8 cellular contexts compared by ENCODE assay signal in genomic region chr2:109127556-109127955, GRCh38. TPM values are rescaled to one million over a fixed set of nuclear protein-coding genes. Genes with fewer than 3 reads are reported as not detected.
DNase-seq lines count a peak whose midpoint lies in the region; ATAC-seq and TF ChIP-seq lines count a peak whose summit lies in the region.

No MANE protein-coding gene starts in this region.

- H3K9me3 ChIP-seq in left ventricle myocardium inferior (replicated peaks) (no peaks in the 10 kb centered on the region), tibial artery (no peaks in the 10 kb centered on the region), body of pancreas (no peaks in the 10 kb centered on the region)

- H3K27ac Mint-ChIP-seq in activated naive CD8-positive, alpha-beta T cell, result peak overlapping the region; percentile 46
- H3K27ac Mint-ChIP-seq in memory B cell, result no peak overlapping the region

- no peak for TF ChIP-seq POLR2A in body of pancreas (IDR thresholded peaks at IDR 0.05)

- H3K4me3 ChIP-seq in left ventricle myocardium inferior, result peak overlapping the region; percentile 85
- H3K4me3 ChIP-seq in tibial artery, result peak overlapping the region; percentile 62 to 85
- H3K4me3 ChIP-seq in body of pancreas, result no peak overlapping the region

- no peaks in the 10 kb centered on the region for H3K9me3 Mint-ChIP-seq in activated naive CD8-positive, alpha-beta T cell (ENCODE audit: low read depth)
- H3K9me3 Mint-ChIP-seq in memory B cell, result no peaks in the 10 kb centered on the region

- no peaks in the 10 kb centered on the region for H3K27me3 Mint-ChIP-seq in activated naive CD8-positive, alpha-beta T cell
- peaks cover 16% of the 10 kb centered on the region for H3K27me3 Mint-ChIP-seq in memory B cell

- intact Hi-C loops in left ventricle myocardium inferior (cut with micrococcal nuclease), result loop anchor here (5.0 kb wide), 1 partner anchor 385 kb away; no protein-coding TSS in a partner anchor
- intact Hi-C loops in cardiac septum (cut with DNase I), result loop anchor here (5.0 kb wide), 1 partner anchor 255 kb away; no protein-coding TSS in a partner anchor
- intact Hi-C loops in tibial artery (cut with DNase I; ENCODE audit: low total_unique reads), result no loop called here
- intact Hi-C loops in body of pancreas (cut with DNase I), result loop anchor here (5.0 kb wide), 1 partner anchor 385 kb away; no protein-coding TSS in a partner anchor

- H3K27ac ChIP-seq in left ventricle myocardium inferior (replicated peaks) (no peak overlapping the region), tibial artery (peak overlapping the region; percentile 86 to 93), body of pancreas (no peak overlapping the region)

- no peak for DNase-seq in left ventricle myocardium inferior
- DNase-seq in cardiac septum (ENCODE audit: low spot score), result no peak
- DNase-seq in memory B cell (ENCODE audit: low spot score in 2 of 2), result no peak
- no peak for DNase-seq in tibial artery
- DNase-seq in body of pancreas, result no peak

- H3K4me1 ChIP-seq in left ventricle myocardium inferior (peaks cover 44% of the 10 kb centered on the region), tibial artery (peaks cover 0 to 43% (median 12%) of the 10 kb centered on the region in 4 donors), body of pancreas (peaks cover 22% of the 10 kb centered on the region)

- H3K4me3 Mint-ChIP-seq in activated naive CD8-positive, alpha-beta T cell, result peak overlapping the region; percentile 86
- H3K4me3 Mint-ChIP-seq in memory B cell, result peak overlapping the region; percentile 29

- ATAC-seq in memory B cell (ENCODE audit: low read depth) (no peak), body of pancreas (no peak), GM21367 (IDR thresholded peaks at IDR 0.05; ENCODE audit: unreplicated experiment) (no peak), HG03378 (IDR thresholded peaks at IDR 0.05; ENCODE audit: unreplicated experiment) (no peak)

- no peaks in the 10 kb centered on the region for H3K36me3 Mint-ChIP-seq in activated naive CD8-positive, alpha-beta T cell
- H3K36me3 Mint-ChIP-seq in memory B cell, result no peaks in the 10 kb centered on the region

- TF ChIP-seq CTCF in left ventricle myocardium inferior (IDR thresholded peaks at IDR 0.05; ENCODE audit: borderline replicate concordance) (no peak), tibial artery (IDR thresholded peaks at IDR 0.05) (no peak), body of pancreas (IDR thresholded peaks at IDR 0.05) (no peak)

- peaks cover 36% of the 10 kb centered on the region for H3K4me1 Mint-ChIP-seq in activated naive CD8-positive, alpha-beta T cell (ENCODE audit: low read depth)
- H3K4me1 Mint-ChIP-seq in memory B cell, result peaks cover 8% of the 10 kb centered on the region

- H3K27me3 ChIP-seq in left ventricle myocardium inferior (ENCODE audit: low read depth) (peaks cover 9% of the 10 kb centered on the region), tibial artery (no peaks in the 10 kb centered on the region), body of pancreas (no peaks in the 10 kb centered on the region)

- no peaks in the 10 kb centered on the region for H3K36me3 ChIP-seq in left ventricle myocardium inferior
- H3K36me3 ChIP-seq in tibial artery, result no peaks in the 10 kb centered on the region
- no peaks in the 10 kb centered on the region for H3K36me3 ChIP-seq in body of pancreas (replicated peaks in 1 of 2; ENCODE audit: insufficient read depth in 1 of 2, low read depth in 2 of 2)

- WGBS in body of pancreas, 2 donors, result 63 to 70% methylated on average over 10 of the region's 10 CpGs

RNA-seq across cellular contexts. Expression of gene SH3RF3, which starts 1.4 kb away (rescaled TPM):
- 7.9 TPM for total RNA-seq in left ventricle myocardium inferior
- total RNA-seq in cardiac septum, result 11.2 TPM
- total RNA-seq in body of pancreas, result 1 to 10 TPM; 1.3 to 5.6 TPM

Comparison
In these comparisons a context has a peak if more than half of its experiments do, and no peak if none do; other contexts are left out.
1. H3K27ac ChIP-seq: peak in tibial artery (2 of 2); none in left ventricle myocardium inferior (single experiment) and body of pancreas (0 of 4).
2. H3K4me3 ChIP-seq: peak in left ventricle myocardium inferior (single experiment) and tibial artery (2 of 2); none in body of pancreas (0 of 2).